In genomic region chr4:140103676-140104075, GRCh38 we compare ENCODE assay signal across 8 cellular contexts. TPM values are rescaled to one million over a fixed set of nuclear protein-coding genes. Genes with fewer than 3 reads are reported as not detected.
DNase-seq lines count a peak whose midpoint lies in the region; ATAC-seq and TF ChIP-seq lines count a peak whose summit lies in the region.

No MANE protein-coding gene starts in this region.

- H3K4me3 ChIP-seq in mammary epithelial cell (replicated peaks in 1 of 3; ENCODE audit: insufficient read depth in 1 of 3, low read depth in 2 of 3, low read length in 3 of 3) (no peak overlapping the region), spleen (no peak overlapping the region), MM.1S (ENCODE audit: low read length) (no peak overlapping the region)

- no peaks in the 10 kb centered on the region for H3K9me3 ChIP-seq in mammary epithelial cell (replicated peaks; ENCODE audit: insufficient read depth, low read length)
- no peaks in the 10 kb centered on the region for H3K9me3 ChIP-seq in spleen
- no peaks in the 10 kb centered on the region for H3K9me3 ChIP-seq in MM.1S (replicated peaks; ENCODE audit: insufficient read depth, low read length)

- peak overlapping the region; percentile 43 for H2AFZ ChIP-seq in mammary epithelial cell (ENCODE audit: low read depth, low read length)
- no peak overlapping the region for H2AFZ ChIP-seq in MM.1S (ENCODE audit: low read length)

- DNase-seq in NCI-H446 (lab: John Stamatoyannopoulos, UW) (peak; percentile 29 to 30), mammary epithelial cell (peak; percentile 86), spleen (no peak), MM.1S (no peak), amniotic stem cell (lab: John Stamatoyannopoulos, UW) (no peak), DMS 273 treated with DMSO at 0.1 percent for 48 hours (lab: John Stamatoyannopoulos, UW) (no peak)

- no peaks in the 10 kb centered on the region for H3F3A ChIP-seq in MM.1S (ENCODE audit: insufficient read depth, low read length)

- ATAC-seq in GM18498 (IDR thresholded peaks at IDR 0.05; ENCODE audit: unreplicated experiment) (peak; percentile 80), HG02571 (IDR thresholded peaks at IDR 0.05; ENCODE audit: unreplicated experiment) (peak; percentile 62)

- no peaks in the 10 kb centered on the region for H4K20me1 ChIP-seq in mammary epithelial cell (ENCODE audit: insufficient read depth, low read length)
- H4K20me1 ChIP-seq in MM.1S (ENCODE audit: insufficient read depth, low read length), result no peaks in the 10 kb centered on the region

- no peak overlapping the region for H3K4me2 ChIP-seq in mammary epithelial cell (ENCODE audit: insufficient read depth, low read depth, low read length)
- no peak overlapping the region for H3K4me2 ChIP-seq in MM.1S (ENCODE audit: low read depth, low read length)

- H3K79me2 ChIP-seq in mammary epithelial cell (ENCODE audit: insufficient read depth, low read length), result no peaks in the 10 kb centered on the region
- H3K79me2 ChIP-seq in MM.1S (ENCODE audit: low read length), result no peaks in the 10 kb centered on the region

- CTCF ChIA-PET in mammary epithelial cell (lab: Charles Lee; ENCODE audit: low non-redundant PET), result no interaction called here

- no peak overlapping the region for H3K9ac ChIP-seq in mammary epithelial cell (ENCODE audit: insufficient read depth, low read length)
- H3K9ac ChIP-seq in MM.1S (ENCODE audit: low read length), result no peak overlapping the region

- intact Hi-C loops in mammary epithelial cell (cut with micrococcal nuclease), result no loop called here
- intact Hi-C loops in spleen (cut with DNase I; ENCODE audit: low total_unique reads), result no loop called here

- WGBS in mammary epithelial cell (ENCODE audit: low coverage, missing lambda C conversion rate), result 53% methylated on average over 3 of the region's 3 CpGs
- WGBS in spleen, 5 donors, result 16 to 43% (median 25%) methylated on average over 3 of the region's 3 CpGs

- H3K9me2 ChIP-seq in MM.1S (replicated peaks; ENCODE audit: insufficient read depth, low read length), result no peaks in the 10 kb centered on the region

- H3K36me3 ChIP-seq in mammary epithelial cell (ENCODE audit: insufficient read depth, low read length) (no peaks in the 10 kb centered on the region), spleen (no peaks in the 10 kb centered on the region), MM.1S (replicated peaks; ENCODE audit: insufficient read depth, low read length) (no peaks in the 10 kb centered on the region)

- H3K4me1 ChIP-seq in mammary epithelial cell (ENCODE audit: insufficient read depth, low read length) (peaks cover 33% of the 10 kb centered on the region), spleen (peaks cover 13 to 46% (median 28%) of the 10 kb centered on the region in 6 donors), MM.1S (ENCODE audit: low read length) (no peaks in the 10 kb centered on the region)

- peak overlapping the region; percentile 17 for H3K27ac ChIP-seq in mammary epithelial cell (ENCODE audit: insufficient read depth, low read depth, low read length)
- peak overlapping the region in 4 of 8 donors; percentile 7 to 71 (median 60) for H3K27ac ChIP-seq in spleen
- H3K27ac ChIP-seq in MM.1S (ENCODE audit: low read length), result no peak overlapping the region

- no peaks in the 10 kb centered on the region for H3K27me3 ChIP-seq in mammary epithelial cell (ENCODE audit: insufficient read depth, low read length)
- H3K27me3 ChIP-seq in spleen (replicated peaks in 1 of 7), result no peaks in the 10 kb centered on the region
- peaks cover 7% of the 10 kb centered on the region for H3K27me3 ChIP-seq in MM.1S (replicated peaks; ENCODE audit: insufficient read depth, low read length)

- no TSS peak for BruUV-seq in mammary epithelial cell (replicated peaks; lab: Mats Ljungman, UMichigan)

- TF ChIP-seq POLR2A in spleen (IDR thresholded peaks at IDR 0.05), result no peak

- dilution Hi-C loops in mammary epithelial cell (cut with HindIII; ENCODE audit: low sequenced_read_pairs), result no loop called here

- in situ Hi-C loops in mammary epithelial cell (cut with MboI; ENCODE audit: low sequenced_read_pairs in 2 of 2), result no loop called here

- TF ChIP-seq CTCF in mammary epithelial cell (conservative IDR thresholded peaks at IDR 0.05 in 1 of 2, IDR thresholded peaks at IDR 0.05 in 1 of 2; ENCODE audit: extremely low read depth in 1 of 2, insufficient read depth in 1 of 2, low read depth in 1 of 2, low read length in 2 of 2) (no peak), spleen (IDR thresholded peaks at IDR 0.05 in 8 of 11, conservative IDR thresholded peaks at IDR 0.05 in 3 of 11) (no peak), MM.1S (IDR thresholded peaks at IDR 0.05; ENCODE audit: low read length) (no peak)

RNA-seq across cellular contexts. Expression of gene MAML3, which starts 50.3 kb away (rescaled TPM):
- total RNA-seq in mammary epithelial cell, result 1 to 10 TPM in 1 of 2 donors, under 1 TPM in 1; 0.45 to 2.8 TPM
- 0.57 TPM for polyA plus RNA-seq in mammary epithelial cell
- 1.4 TPM for polyA minus RNA-seq in mammary epithelial cell
- 10 to 100 TPM in 6 of 7 donors, 1 to 10 TPM in 1; 6.7 to 18.4 (median 14.7) TPM for total RNA-seq in spleen
- polyA plus RNA-seq in spleen, result 1 to 10 TPM in 1 of 3 donors, under 1 TPM in 2; 0.63 to 1.6 (median 0.83) TPM

Comparison
In these comparisons a context has a peak if more than half of its experiments do, and no peak if none do; other contexts are left out.
1. DNase-seq: peak in NCI-H446 (2 of 2) and mammary epithelial cell (single experiment); none in spleen (single experiment), MM.1S (single experiment), amniotic stem cell (single experiment) and DMS 273 treated with DMSO at 0.1 percent for 48 hours (single experiment).